In the genomic region with DNA sequence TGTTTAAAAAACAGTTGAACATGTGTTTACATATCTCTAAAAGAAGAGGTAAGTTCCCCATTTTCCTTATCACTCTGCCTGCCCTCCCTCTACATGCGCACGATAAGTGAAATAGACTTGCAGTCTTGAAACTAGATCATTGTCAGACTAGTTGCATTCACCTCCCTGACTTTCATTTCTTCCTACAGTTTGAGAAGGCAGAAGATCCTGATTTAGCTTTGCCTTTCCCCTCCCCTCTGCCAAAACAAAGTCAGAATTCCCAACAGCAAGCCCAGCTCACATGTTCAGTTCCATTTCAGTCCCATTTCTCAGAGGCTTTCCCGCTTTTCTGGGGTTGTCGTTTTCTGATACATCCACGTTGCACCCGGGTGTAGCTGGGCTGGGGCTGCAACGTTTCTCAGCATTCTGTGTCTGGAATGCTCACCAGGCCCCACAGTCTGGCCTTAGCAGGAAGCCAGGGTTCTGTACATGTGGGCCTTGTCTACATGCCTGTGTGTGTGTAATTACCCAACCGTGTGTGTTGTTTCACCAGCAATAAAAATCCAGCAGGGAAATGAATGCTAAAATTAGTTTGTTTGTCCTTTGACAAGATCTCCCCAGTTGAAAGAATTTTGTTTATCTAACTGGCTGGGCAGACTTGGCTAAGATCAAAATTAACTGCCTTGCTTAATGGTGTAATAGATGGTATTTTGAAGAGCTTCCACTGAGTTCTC, we compare ENCODE assay signal across 11 cellular contexts.
A peak's percentile ranks its signal among the peaks of the same experiment; 100 is the strongest.
DNase-seq lines count a peak whose midpoint lies in the region; ATAC-seq and TF ChIP-seq lines count a peak whose summit lies in the region.
"Had no signal": no experiment of that assay in that cellular context is flagged by ENCODE, and none has a peak within 500 bp of the region (broad histone marks: within the 10 kb centered on the region; RNA-seq: fewer than 3 reads in every experiment).

No MANE protein-coding gene starts in this region.

- peaks cover 3% of the 10 kb centered on the region for H3K36me3 ChIP-seq in fibroblast of lung (ENCODE audit: control insufficient read depth, insufficient read depth, low read length)
- H3K36me3 ChIP-seq: BLaER1 had no signal

- no peaks in the 10 kb centered on the region for H3K27me3 ChIP-seq in AG04450 (ENCODE audit: control insufficient read depth, insufficient read depth, low read length)
- no peaks in the 10 kb centered on the region for H3K27me3 ChIP-seq in fibroblast of lung (ENCODE audit: control insufficient read depth, insufficient read depth, low read length)
- H3K27me3 ChIP-seq: BLaER1 had no signal

- H3K27ac ChIP-seq in AG04450 (ENCODE audit: low read depth, low read length), result peak overlapping the region; percentile 69
- H3K27ac ChIP-seq in fibroblast of lung (ENCODE audit: insufficient read depth, low read length), result peak overlapping the region; percentile 31
- H3K27ac ChIP-seq: BLaER1 had no signal

- H3K4me3 ChIP-seq in AG04450 (ENCODE audit: low read depth, low read length) (no peak overlapping the region), fibroblast of lung (replicated peaks in 1 of 4; ENCODE audit: control extremely low read depth in 1 of 4, insufficient read depth in 1 of 4, low read depth in 3 of 4, low read length in 4 of 4) (no peak overlapping the region)
- H3K4me3 ChIP-seq: BLaER1 had no signal

- ATAC-seq in GM19455 (IDR thresholded peaks at IDR 0.05; ENCODE audit: unreplicated experiment) (no peak), HG02588 (IDR thresholded peaks at IDR 0.05; ENCODE audit: unreplicated experiment) (no peak)

- peak overlapping the region; percentile 6 for H3K4me2 ChIP-seq in fibroblast of lung (ENCODE audit: extremely low read depth, insufficient read depth, low read length)
- H3K4me2 ChIP-seq: BLaER1 had no signal

- peaks cover 10% of the 10 kb centered on the region for H3K4me1 ChIP-seq in fibroblast of lung (ENCODE audit: control insufficient read depth, extremely low read depth, insufficient read depth, low read length)

- H3K9me3 ChIP-seq in AG04450 (ENCODE audit: control insufficient read depth, insufficient read depth, low read length) (no peaks in the 10 kb centered on the region), fibroblast of lung (ENCODE audit: control insufficient read depth, insufficient read depth, low read depth, low read length) (no peaks in the 10 kb centered on the region)
- H3K9me3 ChIP-seq: BLaER1 had no signal

- TF ChIP-seq CTCF in AG04450 (IDR thresholded peaks at IDR 0.05; ENCODE audit: low read depth, low read length), result no peak
- TF ChIP-seq CTCF in fibroblast of lung (conservative IDR thresholded peaks at IDR 0.05 in 1 of 2, IDR thresholded peaks at IDR 0.05 in 1 of 2; ENCODE audit: low read depth in 1 of 2, low read length in 2 of 2), result no peak

- H2AFZ ChIP-seq in fibroblast of lung (ENCODE audit: low read length), result no peak overlapping the region

- peak; percentile 55 for DNase-seq in AG04450 (ENCODE audit: low read depth, low spot score)
- peak; percentile 43 for DNase-seq in NCI-H748 (lab: John Stamatoyannopoulos, UW; ENCODE audit: unreplicated experiment)
- DNase-seq in fibroblast of lung (ENCODE audit: low read depth in 2 of 2), result peak; percentile 74 to 86
- DNase-seq in myocyte (ENCODE audit: low read depth), result peak; percentile 41
- no peak for DNase-seq in RKO (ENCODE audit: low spot score)
- DNase-seq in activated CD4-positive, alpha-beta T cell treated with anti-CD3 and anti-CD28 coated beads, Interleukin-2, amount 50 U/mL, for 4 hours, result no peak
- DNase-seq: effector CD8-positive, alpha-beta T cell; midbrain had no signal

- POLR2A ChIA-PET in AG04450 (lab: Yijun Ruan, JAX), result interaction anchor here (1.0 kb wide), 1 partner anchor 50 kb away, joined by 5 read pairs; no protein-coding TSS in a partner anchor

- no peak overlapping the region for H3K9ac ChIP-seq in fibroblast of lung (ENCODE audit: insufficient read depth, low read length)
- H3K9ac ChIP-seq: BLaER1 had no signal

- CTCF ChIA-PET in AG04450 (lab: Charles Lee), result interaction anchor here (1.1 to 4.0 kb wide), 5 partner anchors 27 to 147 kb away, joined by 4 to 16 read pairs (median 5); no protein-coding TSS in a partner anchor

- no peaks in the 10 kb centered on the region for H4K20me1 ChIP-seq in fibroblast of lung (ENCODE audit: control insufficient read depth, extremely low read depth, insufficient read depth, low read length)
- H4K20me1 ChIP-seq: BLaER1 had no signal

- H3K79me2 ChIP-seq in fibroblast of lung (ENCODE audit: control insufficient read depth, insufficient read depth, low read length), result peaks cover 7% of the 10 kb centered on the region

Comparison
In these comparisons a context has a peak if more than half of its experiments do, and no peak if none do; other contexts are left out.
1. DNase-seq: peak in AG04450 (single experiment), NCI-H748 (single experiment), fibroblast of lung (2 of 2) and myocyte (single experiment); none in RKO (single experiment) and activated CD4-positive, alpha-beta T cell treated with anti-CD3 and anti-CD28 coated beads, Interleukin-2, amount 50 U/mL, for 4 hours (0 of 2).